Comparison of ENCODE assay signal across 8 cellular contexts in genomic region chr17:82781894-82782274, GRCh38. TPM values are rescaled to one million over a fixed set of nuclear protein-coding genes. Genes with fewer than 3 reads are reported as not detected.
DNase-seq lines count a peak whose midpoint lies in the region; ATAC-seq and TF ChIP-seq lines count a peak whose summit lies in the region.

No MANE protein-coding gene starts in this region.

- H3K4me3 ChIP-seq in AG10803 (ENCODE audit: low read length) (no peak overlapping the region), right atrium auricular region (no peak overlapping the region)

- ATAC-seq in sciatic nerve (peak; percentile 96), HG03175 (IDR thresholded peaks at IDR 0.05; ENCODE audit: unreplicated experiment) (no peak)

- no peaks in the 10 kb centered on the region for H3K4me1 ChIP-seq in right atrium auricular region

- H3K36me3 ChIP-seq in right atrium auricular region = peaks cover 14% of the 10 kb centered on the region

- no peaks in the 10 kb centered on the region for H3K9me3 ChIP-seq in right atrium auricular region

- H3K27me3 ChIP-seq in right atrium auricular region = no peaks in the 10 kb centered on the region

- peak; percentile 99 for TF ChIP-seq CTCF in AG10803 (conservative IDR thresholded peaks at IDR 0.05; ENCODE audit: low read length)
- peak; percentile 94 to 97 for TF ChIP-seq CTCF in right atrium auricular region (IDR thresholded peaks at IDR 0.05)

- H3K27ac ChIP-seq in right atrium auricular region = peak overlapping the region in 1 of 2 donors; percentile 6

- DNase-seq in AG10803 (ENCODE audit: low read depth) = peak; percentile 67
- peak; percentile 95 for DNase-seq in GM19240 (ENCODE audit: insufficient read length, low spot score)
- peak; percentile 10 for DNase-seq in NCI-H146 treated with DMSO at 0.1 percent for 48 hours (lab: John Stamatoyannopoulos, UW; ENCODE audit: unreplicated experiment)
- DNase-seq in T-helper 22 cell (ENCODE audit: low read depth) = peak; percentile 58
- DNase-seq in anterior cingulate cortex (lab: John Stamatoyannopoulos, UW) = peak in 55 of 58 donors; percentile 13 to 84 (median 62)
- DNase-seq in right atrium auricular region (ENCODE audit: low spot score) = peak; percentile 82
- peak; percentile 91 for DNase-seq in sciatic nerve (ENCODE audit: low spot score)

- intact Hi-C loops in sciatic nerve (cut with DNase I) = no loop called here

RNA-seq across cellular contexts. Expression of gene TBCD, which starts 30.0 kb away (rescaled TPM):
- 10 to 100 TPM; 19.4 to 29.6 TPM for total RNA-seq in right atrium auricular region
- 122 TPM for total RNA-seq in sciatic nerve

RNA-seq across cellular contexts. Expression of gene FN3K, which starts 46.5 kb away (rescaled TPM):
- 10 to 100 TPM in 1 of 2 donors, 1 to 10 TPM in 1; 5.1 to 28.3 TPM for total RNA-seq in right atrium auricular region
- total RNA-seq in sciatic nerve = 57.2 TPM

RNA-seq across cellular contexts. Expression of gene ZNF750, which starts 57.9 kb away (rescaled TPM):
- not detected for total RNA-seq in right atrium auricular region
- total RNA-seq in sciatic nerve = not detected

Comparison
In these comparisons a context has a peak if more than half of its experiments do, and no peak if none do; other contexts are left out.
1. DNase-seq: peak in every context shown above with its lines; median percentile 95 in GM19240; 91 in sciatic nerve; 82 in right atrium auricular region; 67 in AG10803; 62 in anterior cingulate cortex; 58 in T-helper 22 cell; 10 in NCI-H146 treated with DMSO at 0.1 percent for 48 hours.